In genomic region chr2:127520424-127520823, GRCh38 we compare ENCODE assay signal across 23 cellular contexts. TPM values are rescaled to one million over a fixed set of nuclear protein-coding genes. Genes with fewer than 3 reads are reported as not detected.
"Had no signal": no experiment of that assay in that cellular context is flagged by ENCODE, and none has a peak within 500 bp of the region (broad histone marks: within the 10 kb centered on the region; RNA-seq: fewer than 3 reads in every experiment).

No MANE protein-coding gene starts in this region.

- H3K27ac ChIP-seq: brain microvascular endothelial cell, SJSA1 had no signal

- ATAC-seq: PC-3, SK-N-SH treated with all-trans-retinoic acid at 6 μM for 48 hours, WTC11 had no signal

- H3K4me3 ChIP-seq: SJSA1 had no signal

- H3K27me3 ChIP-seq: brain microvascular endothelial cell, SJSA1 had no signal

- H3K27ac Mint-ChIP-seq: activated CD4-positive, alpha-beta memory T cell treated with anti-CD3 and anti-CD28 coated beads for 36 hours; activated naive CD4-positive, alpha-beta T cell treated with anti-CD3 and anti-CD28 coated beads, Interleukin-2, amount 50 U/mL, for 24 hours; WTC11 had no signal

- DNase-seq: activated CD4-positive, alpha-beta memory T cell treated with anti-CD3 and anti-CD28 coated beads for 36 hours; activated CD4-positive, alpha-beta T cell treated with anti-CD3 and anti-CD28 coated beads, Interleukin-2, amount 10 ng/mL, durations not matched to agents 7 days and 5 days; activated CD4-positive, CD25-positive, alpha-beta regulatory T cell treated with anti-CD3 and anti-CD28 coated beads, Interleukin-2, amount 50 U/mL, for 72 hours; activated effector memory CD4-positive, alpha-beta T cell treated with Interleukin-2 at 50 U/mL for 16 hours; activated naive CD4-positive, alpha-beta T cell; activated T-cell treated with anti-CD3 and anti-CD28 coated beads for 4 hours; amygdala; brain microvascular endothelial cell; cerebellar nuclear complex; MM.1S; NCI-H1105; NCI-H146; NCI-H187 treated with DMSO at 0.1 percent for 48 hours; NCI-H2081 treated with DMSO at 0.1 percent for 48 hours; NCI-H446; NCI-H524; PC-3; SHP77; SW 1271 had no signal

- H3K9me3 Mint-ChIP-seq: activated CD4-positive, alpha-beta memory T cell treated with anti-CD3 and anti-CD28 coated beads for 36 hours; activated CD4-positive, alpha-beta T cell treated with anti-CD3 and anti-CD28 coated beads, Interleukin-2, amount 10 ng/mL, durations not matched to agents 7 days and 5 days; activated naive CD4-positive, alpha-beta T cell treated with anti-CD3 and anti-CD28 coated beads, Interleukin-2, amount 50 U/mL, for 24 hours; WTC11 had no signal

- H3K27me3 Mint-ChIP-seq: activated CD4-positive, alpha-beta memory T cell treated with anti-CD3 and anti-CD28 coated beads for 36 hours; activated CD4-positive, alpha-beta T cell treated with anti-CD3 and anti-CD28 coated beads, Interleukin-2, amount 10 ng/mL, durations not matched to agents 7 days and 5 days; activated naive CD4-positive, alpha-beta T cell treated with anti-CD3 and anti-CD28 coated beads, Interleukin-2, amount 50 U/mL, for 24 hours had no signal

- H3K4me3 Mint-ChIP-seq: activated CD4-positive, alpha-beta memory T cell treated with anti-CD3 and anti-CD28 coated beads for 36 hours; activated CD4-positive, alpha-beta T cell treated with anti-CD3 and anti-CD28 coated beads, Interleukin-2, amount 10 ng/mL, durations not matched to agents 7 days and 5 days; activated naive CD4-positive, alpha-beta T cell treated with anti-CD3 and anti-CD28 coated beads, Interleukin-2, amount 50 U/mL, for 24 hours; WTC11 had no signal

- H3K9me3 ChIP-seq: SJSA1 had no signal

RNA-seq across cellular contexts. Expression of gene MYO7B, which starts 15.1 kb away (rescaled TPM):
- total RNA-seq: WTC11 had no signal
